Comparison of ENCODE assay signal across 19 cellular contexts in the genomic region with DNA sequence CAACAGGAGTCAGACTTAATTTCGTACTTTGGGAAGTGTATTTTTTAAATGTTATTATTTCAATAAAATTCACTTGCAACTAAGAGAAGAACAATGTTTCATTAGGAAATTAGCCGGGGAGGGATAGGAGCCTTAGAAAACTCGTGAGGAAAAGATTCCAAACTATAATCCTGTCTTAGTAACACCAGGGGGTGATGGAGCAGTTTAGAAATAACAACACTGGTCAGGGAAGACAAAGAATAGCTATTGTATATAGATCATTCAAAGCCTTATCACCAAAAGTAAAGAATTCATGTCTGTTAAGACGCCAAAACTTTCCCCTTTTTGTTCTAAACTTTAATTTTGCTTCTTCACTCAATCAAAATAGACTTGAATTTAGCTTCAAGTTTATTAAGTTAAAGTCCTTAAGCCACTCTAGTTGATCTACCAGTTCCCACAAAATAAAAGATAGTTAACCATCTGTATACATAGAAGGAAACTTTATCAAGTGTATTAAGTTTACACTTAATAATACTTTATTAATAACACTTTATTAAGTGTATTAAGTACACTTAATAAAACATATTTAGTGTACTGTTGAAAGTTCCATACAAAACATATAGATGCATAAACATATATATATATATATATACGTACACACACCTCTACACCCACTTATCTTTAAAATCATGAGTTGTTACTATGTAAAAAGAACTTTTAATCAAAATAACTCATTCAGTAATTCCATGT.
A peak's percentile ranks its signal among the peaks of the same experiment; 100 is the strongest.
DNase-seq lines count a peak whose midpoint lies in the region; ATAC-seq, FAIRE-seq and TF ChIP-seq lines count a peak whose summit lies in the region.
"Had no signal": no experiment of that assay in that cellular context is flagged by ENCODE, and none has a peak within 500 bp of the region (broad histone marks: within the 10 kb centered on the region; RNA-seq: fewer than 3 reads in every experiment).

No MANE protein-coding gene starts in this region.

- intact Hi-C loops in left lung (cut with DNase I) = no loop called here

- H3K27ac ChIP-seq in neural progenitor cell (no peak overlapping the region), left lung (no peak overlapping the region)
- H3K27ac ChIP-seq: GM23248 had no signal

- H3K9me3 ChIP-seq in neural progenitor cell (ENCODE audit: low read depth) (no peaks in the 10 kb centered on the region), left lung (no peaks in the 10 kb centered on the region)
- H3K9me3 ChIP-seq: BE2C, Caco-2, HAP-1 had no signal

- no peaks in the 10 kb centered on the region for H3F3A ChIP-seq in neural progenitor cell (ENCODE audit: low read depth)

- H3K27me3 ChIP-seq in neural progenitor cell = no peaks in the 10 kb centered on the region
- no peaks in the 10 kb centered on the region for H3K27me3 ChIP-seq in left lung
- H3K27me3 ChIP-seq: BE2C had no signal

- H3K36me3 ChIP-seq in neural progenitor cell (no peaks in the 10 kb centered on the region), left lung (peaks cover 0 to 19% of the 10 kb centered on the region in 2 donors)
- H3K36me3 ChIP-seq: BE2C, HAP-1 had no signal

- H3K4me1 Mint-ChIP-seq in effector memory CD8-positive, alpha-beta T cell (ENCODE audit: low read depth in 2 of 2) = peaks cover 25 to 39% of the 10 kb centered on the region in 2 donors
- peaks cover 11% of the 10 kb centered on the region for H3K4me1 Mint-ChIP-seq in neural progenitor cell
- peaks cover 4 to 7% of the 10 kb centered on the region in 2 donors for H3K4me1 Mint-ChIP-seq in stimulated activated naive B cell treated with anti-CD40 and anti-IgM and Interleukin-4, amounts not matched to agents 10 μg/mL and 1 μg/mL and 100 μg/mL, for 72 hours
- peaks cover 3% of the 10 kb centered on the region for H3K4me1 Mint-ChIP-seq in stimulated activated naive CD8-positive, alpha-beta T cell treated with anti-CD3 and anti-CD28 coated beads, Interleukin-15, amount 100 ng/mL, for 72 hours

- H4K20me1 ChIP-seq in neural progenitor cell (ENCODE audit: low read depth) = no peaks in the 10 kb centered on the region

- peaks cover 13% of the 10 kb centered on the region for H3K4me1 ChIP-seq in neural progenitor cell
- no peaks in the 10 kb centered on the region for H3K4me1 ChIP-seq in left lung
- H3K4me1 ChIP-seq: BE2C, Caco-2, HAP-1 had no signal

- H3K4me3 ChIP-seq in neural progenitor cell (no peak overlapping the region), left lung (no peak overlapping the region)
- H3K4me3 ChIP-seq: GM23248, HAP-1 had no signal

- no peak for TF ChIP-seq CTCF in neural progenitor cell (IDR thresholded peaks at IDR 0.05)
- no peak for TF ChIP-seq CTCF in left lung (IDR thresholded peaks at IDR 0.05)

- H3K9me3 Mint-ChIP-seq in effector memory CD8-positive, alpha-beta T cell = no peaks in the 10 kb centered on the region
- no peaks in the 10 kb centered on the region for H3K9me3 Mint-ChIP-seq in neural progenitor cell
- H3K9me3 Mint-ChIP-seq in stimulated activated naive B cell treated with anti-CD40 and anti-IgM and Interleukin-4, amounts not matched to agents 10 μg/mL and 1 μg/mL and 100 μg/mL, for 72 hours = no peaks in the 10 kb centered on the region
- H3K9me3 Mint-ChIP-seq in stimulated activated naive CD8-positive, alpha-beta T cell treated with anti-CD3 and anti-CD28 coated beads, Interleukin-15, amount 100 ng/mL, for 72 hours = no peaks in the 10 kb centered on the region
- H3K9me3 Mint-ChIP-seq: CD4-positive, alpha-beta T cell had no signal

- peak; percentile 83 for FAIRE-seq in colon (lab: Jason Lieb, UNC)
- FAIRE-seq: A204.1, D721Med, G401.6, GM12891 had no signal

- DNase-seq in effector memory CD8-positive, alpha-beta T cell = no peak
- DNase-seq in neural progenitor cell (ENCODE audit: low spot score) (peak; percentile 71), left lung (no peak), HT-29 (ENCODE audit: low spot score) (no peak), NCI-H2029 treated with DMSO at 0.1 percent for 48 hours (lab: John Stamatoyannopoulos, UW) (no peak)
- no peak for DNase-seq in stimulated activated naive B cell treated with anti-CD40 and anti-IgM and Interleukin-4, amounts not matched to agents 10 μg/mL and 1 μg/mL and 100 μg/mL, for 72 hours
- DNase-seq in stimulated activated naive CD8-positive, alpha-beta T cell treated with anti-CD3 and anti-CD28 coated beads, Interleukin-15, amount 100 ng/mL, for 72 hours = no peak
- DNase-seq: ACHN; BE2C; C1 segment of cervical spinal cord; Caco-2; CD4-positive, alpha-beta T cell; GM23248 had no signal

- no peak overlapping the region for H2AFZ ChIP-seq in neural progenitor cell (replicated peaks)
- H2AFZ ChIP-seq: GM23248 had no signal

- H3K4me3 Mint-ChIP-seq in effector memory CD8-positive, alpha-beta T cell = no peak overlapping the region
- no peak overlapping the region for H3K4me3 Mint-ChIP-seq in neural progenitor cell
- no peak overlapping the region for H3K4me3 Mint-ChIP-seq in stimulated activated naive B cell treated with anti-CD40 and anti-IgM and Interleukin-4, amounts not matched to agents 10 μg/mL and 1 μg/mL and 100 μg/mL, for 72 hours
- no peak overlapping the region for H3K4me3 Mint-ChIP-seq in stimulated activated naive CD8-positive, alpha-beta T cell treated with anti-CD3 and anti-CD28 coated beads, Interleukin-15, amount 100 ng/mL, for 72 hours
- H3K4me3 Mint-ChIP-seq: CD4-positive, alpha-beta T cell had no signal

- no peaks in the 10 kb centered on the region for H3K79me2 ChIP-seq in neural progenitor cell (ENCODE audit: low read depth)

- H3K27ac Mint-ChIP-seq in effector memory CD8-positive, alpha-beta T cell = peak overlapping the region; percentile 39 to 44
- no peak overlapping the region for H3K27ac Mint-ChIP-seq in neural progenitor cell
- peak overlapping the region; percentile 56 for H3K27ac Mint-ChIP-seq in stimulated activated naive B cell treated with anti-CD40 and anti-IgM and Interleukin-4, amounts not matched to agents 10 μg/mL and 1 μg/mL and 100 μg/mL, for 72 hours
- H3K27ac Mint-ChIP-seq in stimulated activated naive CD8-positive, alpha-beta T cell treated with anti-CD3 and anti-CD28 coated beads, Interleukin-15, amount 100 ng/mL, for 72 hours = no peak overlapping the region
- H3K27ac Mint-ChIP-seq: CD4-positive, alpha-beta T cell had no signal

- peak overlapping the region; percentile 47 for H3K4me2 ChIP-seq in neural progenitor cell

- no peak for ATAC-seq in effector memory CD8-positive, alpha-beta T cell (replicated peaks)
- ATAC-seq in stimulated activated naive B cell treated with anti-CD40 and anti-IgM and Interleukin-4, amounts not matched to agents 10 μg/mL and 1 μg/mL and 100 μg/mL, for 72 hours (replicated peaks) = no peak
- no peak for ATAC-seq in left lung
- no peak for ATAC-seq in stimulated activated naive CD8-positive, alpha-beta T cell treated with anti-CD3 and anti-CD28 coated beads, Interleukin-15, amount 100 ng/mL, for 72 hours

- no peaks in the 10 kb centered on the region for H3K27me3 Mint-ChIP-seq in effector memory CD8-positive, alpha-beta T cell
- H3K27me3 Mint-ChIP-seq in neural progenitor cell (ENCODE audit: insufficient read depth, low read depth) = no peaks in the 10 kb centered on the region
- H3K27me3 Mint-ChIP-seq in stimulated activated naive B cell treated with anti-CD40 and anti-IgM and Interleukin-4, amounts not matched to agents 10 μg/mL and 1 μg/mL and 100 μg/mL, for 72 hours = no peaks in the 10 kb centered on the region
- H3K27me3 Mint-ChIP-seq in stimulated activated naive CD8-positive, alpha-beta T cell treated with anti-CD3 and anti-CD28 coated beads, Interleukin-15, amount 100 ng/mL, for 72 hours = no peaks in the 10 kb centered on the region
- H3K27me3 Mint-ChIP-seq: CD4-positive, alpha-beta T cell had no signal

- peaks cover 39% of the 10 kb centered on the region for H3K36me3 Mint-ChIP-seq in effector memory CD8-positive, alpha-beta T cell (ENCODE audit: insufficient read depth)
- no peaks in the 10 kb centered on the region for H3K36me3 Mint-ChIP-seq in neural progenitor cell
- H3K36me3 Mint-ChIP-seq in stimulated activated naive B cell treated with anti-CD40 and anti-IgM and Interleukin-4, amounts not matched to agents 10 μg/mL and 1 μg/mL and 100 μg/mL, for 72 hours = peaks cover 32 to 38% of the 10 kb centered on the region in 2 donors

- no peak overlapping the region for H3K9ac ChIP-seq in neural progenitor cell
- H3K9ac ChIP-seq: GM23248 had no signal

Comparison
In these comparisons a context has a peak if more than half of its experiments do, and no peak if none do; other contexts are left out.
1. H3K27ac Mint-ChIP-seq: peak in effector memory CD8-positive, alpha-beta T cell (2 of 2) and stimulated activated naive B cell treated with anti-CD40 and anti-IgM and Interleukin-4, amounts not matched to agents 10 μg/mL and 1 μg/mL and 100 μg/mL, for 72 hours (single experiment); none in neural progenitor cell (single experiment) and stimulated activated naive CD8-positive, alpha-beta T cell treated with anti-CD3 and anti-CD28 coated beads, Interleukin-15, amount 100 ng/mL, for 72 hours (0 of 2).